1 cellular context compared by ENCODE assay signal in genomic region chr11:73242291-73243092, GRCh38.
TF ChIP-seq lines count a peak whose summit lies in the region.

No MANE protein-coding gene starts in this region.

TF ChIP-seq in K562, 482 proteins besides CTCF, POLR2A, EP300 and RAD21 (continued from another document):
- peak in 1 of 2 experiments; percentile 38 for TF ChIP-seq AFF1 (IDR thresholded peaks at IDR 0.05; ENCODE audit: low read depth in 1 of 2, partially characterized antibody in 2 of 2)
- TF ChIP-seq EHMT2 (IDR thresholded peaks at IDR 0.05) = peak; percentile 56; the same call in 1 of the 2 replicates
- TF ChIP-seq KAT7 (CRISPR knock-in tag; IDR thresholded peaks at IDR 0.05; ENCODE audit: borderline replicate concordance) = no peak
- TF ChIP-seq, protein P1, sequence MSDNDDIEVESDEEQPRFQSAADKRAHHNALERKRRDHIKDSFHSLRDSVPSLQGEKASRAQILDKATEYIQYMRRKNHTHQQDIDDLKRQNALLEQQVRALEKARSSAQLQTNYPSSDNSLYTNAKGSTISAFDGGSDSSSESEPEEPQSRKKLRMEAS (CRISPR knock-in tag; IDR thresholded peaks at IDR 0.05) = 0 out of 2 replicates have a peak, but pooled peaks have one; percentile 20
- TF ChIP-seq ELF1 (tag; IDR thresholded peaks at IDR 0.05) = peak; percentile 94
- TF ChIP-seq, protein P2, sequence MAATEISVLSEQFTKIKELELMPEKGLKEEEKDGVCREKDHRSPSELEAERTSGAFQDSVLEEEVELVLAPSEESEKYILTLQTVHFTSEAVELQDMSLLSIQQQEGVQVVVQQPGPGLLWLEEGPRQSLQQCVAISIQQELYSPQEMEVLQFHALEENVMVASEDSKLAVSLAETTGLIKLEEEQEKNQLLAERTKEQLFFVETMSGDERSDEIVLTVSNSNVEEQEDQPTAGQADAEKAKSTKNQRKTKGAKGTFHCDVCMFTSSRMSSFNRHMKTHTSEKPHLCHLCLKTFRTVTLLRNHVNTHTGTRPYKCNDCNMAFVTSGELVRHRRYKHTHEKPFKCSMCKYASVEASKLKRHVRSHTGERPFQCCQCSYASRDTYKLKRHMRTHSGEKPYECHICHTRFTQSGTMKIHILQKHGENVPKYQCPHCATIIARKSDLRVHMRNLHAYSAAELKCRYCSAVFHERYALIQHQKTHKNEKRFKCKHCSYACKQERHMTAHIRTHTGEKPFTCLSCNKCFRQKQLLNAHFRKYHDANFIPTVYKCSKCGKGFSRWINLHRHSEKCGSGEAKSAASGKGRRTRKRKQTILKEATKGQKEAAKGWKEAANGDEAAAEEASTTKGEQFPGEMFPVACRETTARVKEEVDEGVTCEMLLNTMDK (IDR thresholded peaks at IDR 0.05; ENCODE audit: borderline replicate concordance, insufficient read depth, low read depth, low read length, poor library complexity, severe bottlenecking) = peak; percentile 67
- TF ChIP-seq CREM (IDR thresholded peaks at IDR 0.05; ENCODE audit: low read depth) = 0 out of 2 replicates have a peak, but pooled peaks have one; percentile 12
- 0 out of 4 replicates have a peak, but pooled peaks of 1 of the 2 experiments have one; percentile 36 for TF ChIP-seq TEAD1 (CRISPR knock-in tag; IDR thresholded peaks at IDR 0.05)
- TF ChIP-seq RBFOX2 (IDR thresholded peaks at IDR 0.05; ENCODE audit: low read depth, low read length) = peak; percentile 51
- no peak for TF ChIP-seq MED1 (CRISPR knock-in tag; IDR thresholded peaks at IDR 0.05; ENCODE audit: borderline replicate concordance)
- TF ChIP-seq FOXM1 (IDR thresholded peaks at IDR 0.05; ENCODE audit: low read depth) = peak; percentile 28; the same call in 1 of the 2 replicates
- TF ChIP-seq FOXM1 (CRISPR knock-in tag; IDR thresholded peaks at IDR 0.05; ENCODE audit: low read depth) = no peak
- TF ChIP-seq ZBTB7A (IDR thresholded peaks at IDR 0.05; ENCODE audit: borderline replicate concordance, control insufficient read depth, low read depth, low read length) = peak; percentile 42; the same call in 1 of the 2 replicates
- TF ChIP-seq, protein P3, sequence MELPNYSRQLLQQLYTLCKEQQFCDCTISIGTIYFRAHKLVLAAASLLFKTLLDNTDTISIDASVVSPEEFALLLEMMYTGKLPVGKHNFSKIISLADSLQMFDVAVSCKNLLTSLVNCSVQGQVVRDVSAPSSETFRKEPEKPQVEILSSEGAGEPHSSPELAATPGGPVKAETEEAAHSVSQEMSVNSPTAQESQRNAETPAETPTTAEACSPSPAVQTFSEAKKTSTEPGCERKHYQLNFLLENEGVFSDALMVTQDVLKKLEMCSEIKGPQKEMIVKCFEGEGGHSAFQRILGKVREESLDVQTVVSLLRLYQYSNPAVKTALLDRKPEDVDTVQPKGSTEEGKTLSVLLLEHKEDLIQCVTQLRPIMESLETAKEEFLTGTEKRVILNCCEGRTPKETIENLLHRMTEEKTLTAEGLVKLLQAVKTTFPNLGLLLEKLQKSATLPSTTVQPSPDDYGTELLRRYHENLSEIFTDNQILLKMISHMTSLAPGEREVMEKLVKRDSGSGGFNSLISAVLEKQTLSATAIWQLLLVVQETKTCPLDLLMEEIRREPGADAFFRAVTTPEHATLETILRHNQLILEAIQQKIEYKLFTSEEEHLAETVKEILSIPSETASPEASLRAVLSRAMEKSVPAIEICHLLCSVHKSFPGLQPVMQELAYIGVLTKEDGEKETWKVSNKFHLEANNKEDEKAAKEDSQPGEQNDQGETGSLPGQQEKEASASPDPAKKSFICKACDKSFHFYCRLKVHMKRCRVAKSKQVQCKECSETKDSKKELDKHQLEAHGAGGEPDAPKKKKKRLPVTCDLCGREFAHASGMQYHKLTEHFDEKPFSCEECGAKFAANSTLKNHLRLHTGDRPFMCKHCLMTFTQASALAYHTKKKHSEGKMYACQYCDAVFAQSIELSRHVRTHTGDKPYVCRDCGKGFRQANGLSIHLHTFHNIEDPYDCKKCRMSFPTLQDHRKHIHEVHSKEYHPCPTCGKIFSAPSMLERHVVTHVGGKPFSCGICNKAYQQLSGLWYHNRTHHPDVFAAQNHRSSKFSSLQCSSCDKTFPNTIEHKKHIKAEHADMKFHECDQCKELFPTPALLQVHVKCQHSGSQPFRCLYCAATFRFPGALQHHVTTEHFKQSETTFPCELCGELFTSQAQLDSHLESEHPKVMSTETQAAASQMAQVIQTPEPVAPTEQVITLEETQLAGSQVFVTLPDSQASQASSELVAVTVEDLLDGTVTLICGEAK (IDR thresholded peaks at IDR 0.05) = peak; percentile 76
- TF ChIP-seq, protein P3 (CRISPR knock-in tag; IDR thresholded peaks at IDR 0.05) = no peak
- TF ChIP-seq NR2C1 (IDR thresholded peaks at IDR 0.05) = no peak
- peak; percentile 58; the same call in 1 of the 2 replicates for TF ChIP-seq NR2C1 (tag; IDR thresholded peaks at IDR 0.05)
- TF ChIP-seq, protein P4, sequence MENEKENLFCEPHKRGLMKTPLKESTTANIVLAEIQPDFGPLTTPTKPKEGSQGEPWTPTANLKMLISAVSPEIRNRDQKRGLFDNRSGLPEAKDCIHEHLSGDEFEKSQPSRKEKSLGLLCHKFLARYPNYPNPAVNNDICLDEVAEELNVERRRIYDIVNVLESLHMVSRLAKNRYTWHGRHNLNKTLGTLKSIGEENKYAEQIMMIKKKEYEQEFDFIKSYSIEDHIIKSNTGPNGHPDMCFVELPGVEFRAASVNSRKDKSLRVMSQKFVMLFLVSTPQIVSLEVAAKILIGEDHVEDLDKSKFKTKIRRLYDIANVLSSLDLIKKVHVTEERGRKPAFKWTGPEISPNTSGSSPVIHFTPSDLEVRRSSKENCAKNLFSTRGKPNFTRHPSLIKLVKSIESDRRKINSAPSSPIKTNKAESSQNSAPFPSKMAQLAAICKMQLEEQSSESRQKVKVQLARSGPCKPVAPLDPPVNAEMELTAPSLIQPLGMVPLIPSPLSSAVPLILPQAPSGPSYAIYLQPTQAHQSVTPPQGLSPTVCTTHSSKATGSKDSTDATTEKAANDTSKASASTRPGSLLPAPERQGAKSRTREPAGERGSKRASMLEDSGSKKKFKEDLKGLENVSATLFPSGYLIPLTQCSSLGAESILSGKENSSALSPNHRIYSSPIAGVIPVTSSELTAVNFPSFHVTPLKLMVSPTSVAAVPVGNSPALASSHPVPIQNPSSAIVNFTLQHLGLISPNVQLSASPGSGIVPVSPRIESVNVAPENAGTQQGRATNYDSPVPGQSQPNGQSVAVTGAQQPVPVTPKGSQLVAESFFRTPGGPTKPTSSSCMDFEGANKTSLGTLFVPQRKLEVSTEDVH (IDR thresholded peaks at IDR 0.05; ENCODE audit: low read depth, partially characterized antibody) = peak; percentile 75
- TF ChIP-seq SMC3 (conservative IDR thresholded peaks at IDR 0.05; ENCODE audit: insufficient read depth, low read depth, low read length) = peak; percentile 86
